ENCODE assay signal across 1 cellular context in the genomic region with DNA sequence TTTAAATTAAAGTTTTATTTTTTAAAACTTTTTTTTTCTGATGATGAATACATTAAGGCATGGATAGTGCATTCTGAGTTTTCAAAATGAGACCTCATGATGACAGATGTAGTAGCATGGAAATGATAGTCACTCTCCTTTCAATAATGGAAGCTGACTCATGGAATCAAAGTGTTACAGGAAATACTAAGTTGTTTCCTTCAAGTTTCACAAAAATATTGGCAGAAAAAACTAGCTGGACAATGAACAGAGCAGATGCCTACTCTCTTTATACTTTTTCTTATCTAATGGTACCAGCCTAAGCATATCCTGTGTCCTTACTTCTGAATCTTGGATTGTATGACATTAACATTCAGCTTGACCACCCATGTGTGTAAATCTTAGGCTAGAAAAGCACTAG.
TF ChIP-seq lines count a peak whose summit lies in the region.

No MANE protein-coding gene starts in this region.

TF ChIP-seq in IMR-90, 13 proteins besides CTCF, POLR2A, EP300 and RAD21:
- TF ChIP-seq CHD1 (IDR thresholded peaks at IDR 0.05; ENCODE audit: low read depth, low read length) (no peak), RCOR1 (IDR thresholded peaks at IDR 0.05; ENCODE audit: insufficient replicate concordance, low read length) (no peak), BHLHE40 (IDR thresholded peaks at IDR 0.05; ENCODE audit: low read depth, low read length) (no peak), MAZ (IDR thresholded peaks at IDR 0.05; ENCODE audit: borderline replicate concordance, low read depth, low read length) (no peak), MAFK (IDR thresholded peaks at IDR 0.05; ENCODE audit: low read depth, low read length) (no peak), SMC3 (IDR thresholded peaks at IDR 0.05; ENCODE audit: low read depth, low read length) (no peak), FOS (IDR thresholded peaks at IDR 0.05; ENCODE audit: low read depth, low read length) (no peak), NFE2L2 (IDR thresholded peaks at IDR 0.05; ENCODE audit: low read depth, low read length) (no peak), MXI1 (IDR thresholded peaks at IDR 0.05; ENCODE audit: borderline replicate concordance, low read depth, low read length) (no peak), CEBPB (IDR thresholded peaks at IDR 0.05; ENCODE audit: low read depth, low read length) (no peak), RFX5 (IDR thresholded peaks at IDR 0.05; ENCODE audit: low read depth, low read length) (no peak)
- TF ChIP-seq, protein P1, sequence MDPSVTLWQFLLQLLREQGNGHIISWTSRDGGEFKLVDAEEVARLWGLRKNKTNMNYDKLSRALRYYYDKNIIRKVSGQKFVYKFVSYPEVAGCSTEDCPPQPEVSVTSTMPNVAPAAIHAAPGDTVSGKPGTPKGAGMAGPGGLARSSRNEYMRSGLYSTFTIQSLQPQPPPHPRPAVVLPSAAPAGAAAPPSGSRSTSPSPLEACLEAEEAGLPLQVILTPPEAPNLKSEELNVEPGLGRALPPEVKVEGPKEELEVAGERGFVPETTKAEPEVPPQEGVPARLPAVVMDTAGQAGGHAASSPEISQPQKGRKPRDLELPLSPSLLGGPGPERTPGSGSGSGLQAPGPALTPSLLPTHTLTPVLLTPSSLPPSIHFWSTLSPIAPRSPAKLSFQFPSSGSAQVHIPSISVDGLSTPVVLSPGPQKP (IDR thresholded peaks at IDR 0.05; ENCODE audit: borderline replicate concordance, low read depth, low read length) = no peak
- TF ChIP-seq, protein P2, sequence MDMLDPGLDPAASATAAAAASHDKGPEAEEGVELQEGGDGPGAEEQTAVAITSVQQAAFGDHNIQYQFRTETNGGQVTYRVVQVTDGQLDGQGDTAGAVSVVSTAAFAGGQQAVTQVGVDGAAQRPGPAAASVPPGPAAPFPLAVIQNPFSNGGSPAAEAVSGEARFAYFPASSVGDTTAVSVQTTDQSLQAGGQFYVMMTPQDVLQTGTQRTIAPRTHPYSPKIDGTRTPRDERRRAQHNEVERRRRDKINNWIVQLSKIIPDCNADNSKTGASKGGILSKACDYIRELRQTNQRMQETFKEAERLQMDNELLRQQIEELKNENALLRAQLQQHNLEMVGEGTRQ (IDR thresholded peaks at IDR 0.05; ENCODE audit: low read depth, low read length) = no peak
